14 cellular contexts compared by ENCODE assay signal in the genomic region with DNA sequence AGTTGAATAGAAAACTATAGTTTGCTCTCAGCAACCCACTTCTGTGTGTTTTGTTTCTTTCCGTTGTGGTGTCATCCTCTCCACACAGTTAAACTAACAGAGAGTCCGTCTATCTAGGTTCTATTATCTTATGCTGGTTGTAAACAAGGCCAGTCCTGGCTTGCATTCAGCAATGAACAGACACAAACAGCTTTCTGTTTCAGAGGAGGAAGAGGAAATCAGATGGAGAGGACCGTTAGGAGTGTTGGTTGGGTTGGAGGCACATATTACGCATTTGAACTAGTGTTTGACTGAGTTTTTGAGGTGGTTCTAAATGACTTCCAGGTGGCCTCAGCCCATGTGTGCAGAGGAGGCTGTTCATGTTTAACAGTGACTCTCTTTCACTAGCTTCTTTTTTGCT.
DNase-seq lines count a peak whose midpoint lies in the region; ATAC-seq and TF ChIP-seq lines count a peak whose summit lies in the region.
"Had no signal": no experiment of that assay in that cellular context is flagged by ENCODE, and none has a peak within 500 bp of the region (broad histone marks: within the 10 kb centered on the region; RNA-seq: fewer than 3 reads in every experiment).

No MANE protein-coding gene starts in this region.

- TF ChIP-seq CTCF in right lobe of liver (IDR thresholded peaks at IDR 0.05) (no peak), omental fat pad (IDR thresholded peaks at IDR 0.05) (no peak)

- peaks cover 46% of the 10 kb centered on the region for H3K36me3 Mint-ChIP-seq in activated CD4-positive, alpha-beta memory T cell treated with anti-CD3 and anti-CD28 coated beads for 36 hours

- no peaks in the 10 kb centered on the region for H3K27me3 Mint-ChIP-seq in activated CD4-positive, alpha-beta memory T cell treated with anti-CD3 and anti-CD28 coated beads for 36 hours

- H3K36me3 ChIP-seq in right lobe of liver, result peaks cover 0 to 47% (median 1%) of the 10 kb centered on the region in 4 donors

- no peak overlapping the region for H3K4me3 Mint-ChIP-seq in activated CD4-positive, alpha-beta memory T cell treated with anti-CD3 and anti-CD28 coated beads for 36 hours

- peak; percentile 44 for DNase-seq in DMS153 (lab: John Stamatoyannopoulos, UW)
- DNase-seq in Kasumi-1 (lab: John Stamatoyannopoulos, UW), result peak; percentile 98 to 99
- DNase-seq in activated CD4-positive, alpha-beta memory T cell treated with anti-CD3 and anti-CD28 coated beads for 36 hours, result peak; percentile 24
- no peak for DNase-seq in right lobe of liver
- DNase-seq in NCI-H128 (lab: John Stamatoyannopoulos, UW; ENCODE audit: unreplicated experiment), result no peak
- no peak for DNase-seq in SIG-M5 treated with dmso at 0.1 percent for 504 hours (lab: John Stamatoyannopoulos, UW; ENCODE audit: unreplicated experiment)
- DNase-seq in omental fat pad (ENCODE audit: low spot score), result no peak
- DNase-seq: Calu3; left cardiac atrium; NCI-H1930; occipital lobe; stimulated activated CD4-positive, alpha-beta T cell treated with anti-CD3 and anti-CD28 coated beads, Interleukin-2, amount 100 ng/mL, for 24 hours had no signal

- WGBS in right lobe of liver (ENCODE audit: insufficient coverage, low coverage, low lambda C conversion rate, missing lambda C conversion rate), result 7% methylated on average over 4 of the region's 4 CpGs

- H3K9me3 ChIP-seq in right lobe of liver, result no peaks in the 10 kb centered on the region

- peaks cover 5% of the 10 kb centered on the region for H3K9me3 Mint-ChIP-seq in activated CD4-positive, alpha-beta memory T cell treated with anti-CD3 and anti-CD28 coated beads for 36 hours

- peaks cover 0 to 53% (median 10%) of the 10 kb centered on the region in 4 donors for H3K4me1 ChIP-seq in right lobe of liver

- ATAC-seq in right lobe of liver, result peak; percentile 67 to 83 (median 73)
- no peak for ATAC-seq in GM19455 (IDR thresholded peaks at IDR 0.05; ENCODE audit: unreplicated experiment)
- ATAC-seq in omental fat pad (ENCODE audit: low FRiP score), result no peak

- peaks cover 38% of the 10 kb centered on the region for H3K4me1 Mint-ChIP-seq in activated CD4-positive, alpha-beta memory T cell treated with anti-CD3 and anti-CD28 coated beads for 36 hours (ENCODE audit: low read depth)

- TF ChIP-seq POLR2A in right lobe of liver (IDR thresholded peaks at IDR 0.05), result peak; percentile 11

- no peak overlapping the region for H3K4me3 ChIP-seq in right lobe of liver
- H3K4me3 ChIP-seq: SK-N-MC had no signal

- no peaks in the 10 kb centered on the region for H3K27me3 ChIP-seq in right lobe of liver

- intact Hi-C loops in activated CD4-positive, alpha-beta memory T cell treated with anti-CD3 and anti-CD28 coated beads for 36 hours (cut with micrococcal nuclease), result loop anchor here (1.0 to 5.0 kb wide), 5 partner anchors 19 to 345 kb away; no protein-coding TSS in a partner anchor
- intact Hi-C loops in right lobe of liver (cut with DNase I), result no loop called here

- POLR2A ChIA-PET in activated CD4-positive, alpha-beta memory T cell treated with anti-CD3 and anti-CD28 coated beads for 36 hours (lab: Charles Lee), result interaction anchor here (0.6 to 0.8 kb wide), 2 partner anchors 12 to 116 kb away, joined by 3 to 4 read pairs; no protein-coding TSS in a partner anchor

- H3K27ac Mint-ChIP-seq in activated CD4-positive, alpha-beta memory T cell treated with anti-CD3 and anti-CD28 coated beads for 36 hours, result peak overlapping the region; percentile 69

- H3K27ac ChIP-seq in right lobe of liver, result peak overlapping the region; percentile 9 to 76 (median 42)
- H3K27ac ChIP-seq: SK-N-MC had no signal

- CTCF ChIA-PET in activated CD4-positive, alpha-beta memory T cell treated with anti-CD3 and anti-CD28 coated beads for 36 hours (lab: Charles Lee), result interaction anchor here (1.0 to 2.3 kb wide), 4 partner anchors 9 to 215 kb away, joined by 3 to 8 read pairs (median 4); no protein-coding TSS in a partner anchor

Comparison
In these comparisons a context has a peak if more than half of its experiments do, and no peak if none do; other contexts are left out.
1. DNase-seq: peak in DMS153 (single experiment), Kasumi-1 (2 of 2) and activated CD4-positive, alpha-beta memory T cell treated with anti-CD3 and anti-CD28 coated beads for 36 hours (single experiment); none in right lobe of liver (0 of 3), NCI-H128 (single experiment), SIG-M5 treated with dmso at 0.1 percent for 504 hours (single experiment) and omental fat pad (single experiment).
2. ATAC-seq: peak in right lobe of liver (4 of 4); none in GM19455 (single experiment) and omental fat pad (single experiment).